ENCODE assay signal across 12 cellular contexts in genomic region chr1:100785399-100786082, GRCh38.
DNase-seq lines count a peak whose midpoint lies in the region; TF ChIP-seq lines count a peak whose summit lies in the region.
"Had no signal": no experiment of that assay in that cellular context is flagged by ENCODE, and none has a peak within 500 bp of the region (broad histone marks: within the 10 kb centered on the region; RNA-seq: fewer than 3 reads in every experiment).

No MANE protein-coding gene starts in this region.

- H3K79me2 ChIP-seq in H9 (ENCODE audit: insufficient read depth, low read length) (no peaks in the 10 kb centered on the region), smooth muscle cell (ENCODE audit: low read depth) (no peaks in the 10 kb centered on the region)

- no peak overlapping the region for H3K23ac ChIP-seq in H9 (ENCODE audit: insufficient read length, low read depth, low read length)

- no CpG with 5 or more reads among the region's 5 CpGs for WGBS in H9 (ENCODE audit: extremely low coverage, insufficient read length, low lambda C conversion rate)
- 44% methylated on average over 5 of the region's 5 CpGs for WGBS in smooth muscle cell (ENCODE audit: low lambda C conversion rate)

- H3K27ac Mint-ChIP-seq in H9, result peak overlapping the region in 2 of 3 experiments; percentile 0 to 22; a peak in 3 of 7 replicates
- H3K27ac Mint-ChIP-seq: activated CD4-positive, alpha-beta T cell treated with anti-CD3 and anti-CD28 coated beads, Interleukin-2, amount 10 ng/mL, durations not matched to agents 24 days and 14 days had no signal

- peaks cover 12 to 17% of the 10 kb centered on the region in 2 experiments for H3K4me1 Mint-ChIP-seq in H9
- H3K4me1 Mint-ChIP-seq: naive B cell had no signal

- H3K4me3 Mint-ChIP-seq in H9, result no peak overlapping the region
- H3K4me3 Mint-ChIP-seq: activated CD4-positive, alpha-beta T cell treated with anti-CD3 and anti-CD28 coated beads, Interleukin-2, amount 10 ng/mL, durations not matched to agents 24 days and 14 days; naive B cell had no signal

- H3K9me3 ChIP-seq in H9 (ENCODE audit: control insufficient read depth, low read depth, low read length) (peaks cover 7% of the 10 kb centered on the region), smooth muscle cell (replicated peaks; ENCODE audit: low read depth) (no peaks in the 10 kb centered on the region)

- H3K27me3 Mint-ChIP-seq in H9 (ENCODE audit: low read depth), result no peaks in the 10 kb centered on the region

- H3K4me3 ChIP-seq in coronary artery (peak overlapping the region; percentile 57), smooth muscle cell (no peak overlapping the region)

- H3K9ac ChIP-seq in H9 (ENCODE audit: extremely low read depth, insufficient read length, low read length), result no peak overlapping the region
- no peak overlapping the region for H3K9ac ChIP-seq in smooth muscle cell (ENCODE audit: low read depth)

- H2AFZ ChIP-seq in H9 (ENCODE audit: low read length), result no peak overlapping the region
- peak overlapping the region; percentile 26 for H2AFZ ChIP-seq in smooth muscle cell (ENCODE audit: low read depth)

- no peaks in the 10 kb centered on the region for H3K36me3 ChIP-seq in smooth muscle cell (ENCODE audit: low read depth)

- no peak overlapping the region for H2BK120ac ChIP-seq in H9 (ENCODE audit: low read depth, low read length, poor library complexity, severe bottlenecking)

- H3K27me3 ChIP-seq in H9 (ENCODE audit: insufficient read depth, low read length) (no peaks in the 10 kb centered on the region), smooth muscle cell (ENCODE audit: low read depth) (no peaks in the 10 kb centered on the region)

- H3K27ac ChIP-seq in H9 (ENCODE audit: insufficient read length, low read depth, low read length) (no peak overlapping the region), coronary artery (peak overlapping the region in 1 of 2 donors; percentile 40), smooth muscle cell (ENCODE audit: low read depth) (no peak overlapping the region)
- H3K27ac ChIP-seq: RWPE1 had no signal

- no peak overlapping the region for H3T11ph ChIP-seq in H9 (ENCODE audit: low read length)

- no peak overlapping the region for H3K4me2 ChIP-seq in H9 (ENCODE audit: insufficient read depth, insufficient read length, low read length)
- peak overlapping the region; percentile 75 for H3K4me2 ChIP-seq in smooth muscle cell

- no peak overlapping the region for H4K8ac ChIP-seq in H9 (replicated peaks; ENCODE audit: insufficient read length, low read depth, low read length)

- H3K4me1 ChIP-seq in H9 (ENCODE audit: insufficient read depth, low read length), result no peaks in the 10 kb centered on the region
- H3K4me1 ChIP-seq in smooth muscle cell (ENCODE audit: low read depth), result no peaks in the 10 kb centered on the region

- H4K5ac ChIP-seq in H9 (ENCODE audit: insufficient read length, low read depth, low read length), result no peak overlapping the region

- H3K36me3 Mint-ChIP-seq in H9 (ENCODE audit: insufficient read depth in 1 of 3, low read depth in 3 of 3), result peaks cover 9 to 16% (median 13%) of the 10 kb centered on the region in 3 experiments; a peak in 6 of 7 replicates

- no peak overlapping the region for H2AK5ac ChIP-seq in H9 (ENCODE audit: insufficient read length, low read length)

- no peaks in the 10 kb centered on the region for H3K23me2 ChIP-seq in H9 (ENCODE audit: insufficient read length, low read depth, low read length, poor library complexity, severe bottlenecking)

- H3K14ac ChIP-seq in H9 (ENCODE audit: insufficient read depth, low read length), result no peak overlapping the region

- H3K18ac ChIP-seq in H9 (ENCODE audit: insufficient read length, low read depth, low read length), result no peak overlapping the region

- DNase-seq in H9, result no peak
- DNase-seq in OCI-M2 (lab: John Stamatoyannopoulos, UW; ENCODE audit: unreplicated experiment), result peak; percentile 82
- no peak for DNase-seq in coronary artery (ENCODE audit: low spot score)
- no peak for DNase-seq in smooth muscle cell (lab: John Stamatoyannopoulos, UW; ENCODE audit: unreplicated experiment)
- DNase-seq in central memory CD4-positive, alpha-beta T cell, result no peak
- DNase-seq in amygdala (lab: John Stamatoyannopoulos, UW), result no peak
- no peak for DNase-seq in stimulated activated CD4-positive, alpha-beta T cell treated with anti-CD3 and anti-CD28 coated beads, Interleukin-4, amount 100 ng/mL, for 24 hours
- DNase-seq: activated CD4-positive, alpha-beta T cell treated with anti-CD3 and anti-CD28 coated beads, Interleukin-2, amount 10 ng/mL, durations not matched to agents 24 days and 14 days; naive B cell; NCI-H2029 treated with DMSO at 0.1 percent for 48 hours; stimulated activated naive CD4-positive, alpha-beta T cell treated with Interleukin-2 at 50 U/mL for 16 hours had no signal

- no peaks in the 10 kb centered on the region for H4K20me1 ChIP-seq in H9 (ENCODE audit: control insufficient read depth, insufficient read depth, insufficient read length)
- no peaks in the 10 kb centered on the region for H4K20me1 ChIP-seq in smooth muscle cell (ENCODE audit: low read depth)

- TF ChIP-seq CTCF in H9 (conservative IDR thresholded peaks at IDR 0.05), result no peak
- TF ChIP-seq CTCF in coronary artery (IDR thresholded peaks at IDR 0.05), result no peak
- TF ChIP-seq CTCF in smooth muscle cell (IDR thresholded peaks at IDR 0.05; ENCODE audit: borderline replicate concordance, insufficient read depth, poor library complexity, severe bottlenecking), result no peak

- H2BK20ac ChIP-seq in H9 (ENCODE audit: low read depth, low read length, poor library complexity, severe bottlenecking), result no peak overlapping the region

- H3K9me3 Mint-ChIP-seq in H9, result peaks cover 12% of the 10 kb centered on the region in 2 experiments
- H3K9me3 Mint-ChIP-seq: activated CD4-positive, alpha-beta T cell treated with anti-CD3 and anti-CD28 coated beads, Interleukin-2, amount 10 ng/mL, durations not matched to agents 24 days and 14 days had no signal

- no peak overlapping the region for H4K91ac ChIP-seq in H9 (ENCODE audit: insufficient read length, low read depth, low read length)

- H3K4ac ChIP-seq in H9 (ENCODE audit: low read depth, low read length), result no peak overlapping the region

- H2BK15ac ChIP-seq in H9 (ENCODE audit: low read depth, low read length), result no peak overlapping the region

- no peak overlapping the region for H2BK12ac ChIP-seq in H9 (ENCODE audit: insufficient read length, low read depth, low read length)

- H3K79me1 ChIP-seq in H9 (ENCODE audit: insufficient read depth, low read depth, low read length, poor library complexity, severe bottlenecking), result no peaks in the 10 kb centered on the region

- H3K56ac ChIP-seq in H9 (ENCODE audit: insufficient read length, low read depth, low read length), result no peak overlapping the region

- H3F3A ChIP-seq in smooth muscle cell (ENCODE audit: low read depth), result no peaks in the 10 kb centered on the region

- no peak overlapping the region for H2BK5ac ChIP-seq in H9 (ENCODE audit: insufficient read length, low read length)
